22 cellular contexts compared by ENCODE assay signal in genomic region chr10:78450807-78451485, GRCh38.
DNase-seq lines count a peak whose midpoint lies in the region; ATAC-seq and TF ChIP-seq lines count a peak whose summit lies in the region.
"Had no signal": no experiment of that assay in that cellular context is flagged by ENCODE, and none has a peak within 500 bp of the region (broad histone marks: within the 10 kb centered on the region; RNA-seq: fewer than 3 reads in every experiment).

No MANE protein-coding gene starts in this region.

- no peaks in the 10 kb centered on the region for H3K27me3 ChIP-seq in mesendoderm (ENCODE audit: insufficient read depth, low read length, poor library complexity)
- H3K27me3 ChIP-seq in right atrium auricular region = no peaks in the 10 kb centered on the region
- H3K27me3 ChIP-seq: foreskin keratinocyte, ovary had no signal

- H3K9me3 ChIP-seq in right atrium auricular region = no peaks in the 10 kb centered on the region
- H3K9me3 ChIP-seq: mucosa of descending colon, ovary had no signal

- H3K79me2 ChIP-seq in mesendoderm (ENCODE audit: control insufficient read depth, insufficient read depth, low read length) = no peaks in the 10 kb centered on the region

- peaks cover 4% of the 10 kb centered on the region for H3K4me1 ChIP-seq in mesendoderm (ENCODE audit: control insufficient read depth, low read depth, low read length)
- H3K4me1 ChIP-seq in right atrium auricular region = no peaks in the 10 kb centered on the region
- H3K4me1 ChIP-seq: foreskin keratinocyte had no signal

- no peak overlapping the region for H3K23ac ChIP-seq in mesendoderm (ENCODE audit: low read length)

- H2BK5ac ChIP-seq in mesendoderm (ENCODE audit: low read length) = no peak overlapping the region

- no peak overlapping the region for H2BK120ac ChIP-seq in mesendoderm (ENCODE audit: low read depth, low read length)

- H3K9ac ChIP-seq in mesendoderm (ENCODE audit: low read length) = no peak overlapping the region
- H3K9ac ChIP-seq: GM23248 had no signal

- H2BK15ac ChIP-seq in mesendoderm (replicated peaks; ENCODE audit: low read depth) = no peak overlapping the region

- H3K79me1 ChIP-seq in mesendoderm (ENCODE audit: low read length) = no peaks in the 10 kb centered on the region

- no peak overlapping the region for H4K8ac ChIP-seq in mesendoderm (ENCODE audit: low read depth, low read length)

- H3K27ac ChIP-seq in mesendoderm (ENCODE audit: low read depth, low read length) (no peak overlapping the region), right atrium auricular region (no peak overlapping the region)
- H3K27ac ChIP-seq: epithelial cell of prostate, foreskin keratinocyte, GM23248 had no signal

- H3K56ac ChIP-seq in mesendoderm (ENCODE audit: low read length) = no peak overlapping the region

- H3K36me3 ChIP-seq in mesendoderm (ENCODE audit: control insufficient read depth, insufficient read depth, low read length) (no peaks in the 10 kb centered on the region), right atrium auricular region (no peaks in the 10 kb centered on the region)
- H3K36me3 ChIP-seq: ovary had no signal

- no peak overlapping the region for H3K4ac ChIP-seq in mesendoderm (ENCODE audit: low read depth, low read length)

- no peak for TF ChIP-seq CTCF in right atrium auricular region (IDR thresholded peaks at IDR 0.05)

- H3K18ac ChIP-seq in mesendoderm (ENCODE audit: low read length) = no peak overlapping the region

- ATAC-seq in HG03108 (IDR thresholded peaks at IDR 0.05; ENCODE audit: unreplicated experiment) = no peak
- ATAC-seq: foreskin keratinocyte, left colon, PC-3 had no signal

- H3K4me3 ChIP-seq in mesendoderm (ENCODE audit: low read length) (no peak overlapping the region), right atrium auricular region (no peak overlapping the region)
- H3K4me3 ChIP-seq: GM23248, mucosa of descending colon, ovary had no signal

- no peak overlapping the region for H3K4me2 ChIP-seq in mesendoderm (ENCODE audit: low read length)

- no peak overlapping the region for H4K5ac ChIP-seq in mesendoderm (ENCODE audit: low read length)

- peak; percentile 21 for DNase-seq in COR-L47 (lab: John Stamatoyannopoulos, UW)
- DNase-seq in NCI-H1105 (lab: John Stamatoyannopoulos, UW) = peak; percentile 66
- DNase-seq in NCI-H69 (lab: John Stamatoyannopoulos, UW) = peak; percentile 77
- DNase-seq in mesendoderm = peak; percentile 47
- no peak for DNase-seq in iPS-NIHi11 (ENCODE audit: low spot score)
- no peak for DNase-seq in HPDE6-E6E7 (ENCODE audit: extremely low spot score)
- DNase-seq in right atrium auricular region (ENCODE audit: low spot score) = no peak
- DNase-seq: activated B cell treated with CpG ODN at 0.5 μM for 24 hours; activated CD8-positive, alpha-beta memory T cell treated with anti-CD3 and anti-CD28 coated beads for 24 hours; activated naive CD8-positive, alpha-beta T cell treated with anti-CD3 and anti-CD28 coated beads, Interleukin-2, amount 10 ng/mL, durations not matched to agents 7 days and 5 days; CD4-positive, alpha-beta memory T cell; foreskin keratinocyte; GM23248; KBM-7; left colon; stimulated activated CD4-positive, alpha-beta T cell treated with anti-CD3 and anti-CD28 coated beads, Interleukin-1b, Interleukin-23, amount 100 ng/mL, for 48 hours; T-helper 2 cell had no signal

- no CpG with 5 or more reads among the region's 6 CpGs for WGBS in mesendoderm (ENCODE audit: extremely low coverage, insufficient coverage, low lambda C conversion rate)

- H2AK5ac ChIP-seq in mesendoderm (ENCODE audit: low read length) = no peak overlapping the region

Comparison
In these comparisons a context has a peak if more than half of its experiments do, and no peak if none do; other contexts are left out.
1. DNase-seq: peak in COR-L47 (single experiment), NCI-H1105 (single experiment), NCI-H69 (single experiment) and mesendoderm (single experiment); none in iPS-NIHi11 (single experiment), HPDE6-E6E7 (single experiment) and right atrium auricular region (single experiment).